24 cellular contexts compared by ENCODE assay signal in genomic region chr22:38122616-38123015, GRCh38. TPM values are rescaled to one million over a fixed set of nuclear protein-coding genes. Genes with fewer than 3 reads are reported as not detected.
"Had no signal": no experiment of that assay in that cellular context is flagged by ENCODE, and none has a peak within 500 bp of the region (broad histone marks: within the 10 kb centered on the region; RNA-seq: fewer than 3 reads in every experiment).

No MANE protein-coding gene starts in this region.

- H3K36me3 ChIP-seq: transverse colon had no signal

- H3K27ac ChIP-seq: heart right ventricle, neutrophil, parathyroid adenoma, transverse colon had no signal

- H3K4me3 ChIP-seq: heart right ventricle, transverse colon had no signal

- H3K9ac ChIP-seq: parathyroid adenoma had no signal

- ATAC-seq: activated CD4-positive, alpha-beta T cell treated with anti-CD3 and anti-CD28 coated beads for 36 hours; activated T-cell treated with anti-CD3 and anti-CD28 coated beads, Interleukin-2, amount 50 U/mL, for 4 hours; heart right ventricle; left colon; natural killer cell treated with Interleukin-12 subunit alpha and Interleukin-12 subunit beta and Interleukin-15 and Interleukin-18, amount 100 ng/mL, for 72 hours; right cardiac atrium had no signal

- H3K4me1 ChIP-seq: heart right ventricle, parathyroid adenoma had no signal

- H3K36me3 Mint-ChIP-seq: natural killer cell treated with Interleukin-12 subunit alpha and Interleukin-12 subunit beta and Interleukin-15 and Interleukin-18, amount 100 ng/mL, for 72 hours had no signal

- H3K27me3 Mint-ChIP-seq: activated CD4-positive, alpha-beta T cell treated with anti-CD3 and anti-CD28 coated beads for 36 hours; activated naive CD8-positive, alpha-beta T cell treated with anti-CD3 and anti-CD28 coated beads for 36 hours; memory B cell; natural killer cell treated with Interleukin-12 subunit alpha and Interleukin-12 subunit beta and Interleukin-15 and Interleukin-18, amount 100 ng/mL, for 72 hours had no signal

- H3K27me3 ChIP-seq: heart right ventricle, neutrophil, transverse colon had no signal

- H3K4me3 Mint-ChIP-seq: activated CD4-positive, alpha-beta T cell treated with anti-CD3 and anti-CD28 coated beads for 36 hours; activated naive CD8-positive, alpha-beta T cell treated with anti-CD3 and anti-CD28 coated beads for 36 hours; activated T-cell treated with anti-CD3 and anti-CD28 coated beads, Interleukin-2, amount 50 U/mL, for 4 hours; memory B cell; natural killer cell treated with Interleukin-12 subunit alpha and Interleukin-12 subunit beta and Interleukin-15 and Interleukin-18, amount 100 ng/mL, for 72 hours had no signal

- DNase-seq: activated CD4-positive, alpha-beta T cell treated with anti-CD3 and anti-CD28 coated beads for 36 hours; activated CD4-positive, alpha-beta T cell treated with anti-CD3 and anti-CD28 coated beads, Interleukin-2, amount 50 U/mL, for 4 hours; activated CD8-positive, alpha-beta memory T cell treated with anti-CD3 and anti-CD28 coated beads for 24 hours; activated CD8-positive, alpha-beta memory T cell treated with anti-CD3 and anti-CD28 coated beads, Interleukin-2, amount 50 U/mL, for 48 hours; activated naive CD4-positive, alpha-beta T cell treated with Interleukin-2 at 50 U/mL for 16 hours; activated naive CD8-positive, alpha-beta T cell treated with anti-CD3 and anti-CD28 coated beads for 36 hours; activated T-cell treated with anti-CD3 and anti-CD28 coated beads, Interleukin-2, amount 50 U/mL, for 4 hours; amygdala; cortex of kidney; foreskin fibroblast; heart right ventricle; left colon; stimulated activated CD4-positive, alpha-beta T cell treated with anti-CD3 and anti-CD28 coated beads, Interleukin-12 subunit alpha, Interleukin-12 subunit beta, amount 100 ng/mL, for 4 hours; T-helper 9 cell; transverse colon had no signal

- H3K9me3 Mint-ChIP-seq: activated naive CD8-positive, alpha-beta T cell treated with anti-CD3 and anti-CD28 coated beads for 36 hours; activated T-cell treated with anti-CD3 and anti-CD28 coated beads, Interleukin-2, amount 50 U/mL, for 4 hours; memory B cell; natural killer cell treated with Interleukin-12 subunit alpha and Interleukin-12 subunit beta and Interleukin-15 and Interleukin-18, amount 100 ng/mL, for 72 hours had no signal

- H3K4me1 Mint-ChIP-seq: activated CD4-positive, alpha-beta T cell treated with anti-CD3 and anti-CD28 coated beads for 36 hours; activated naive CD8-positive, alpha-beta T cell treated with anti-CD3 and anti-CD28 coated beads for 36 hours had no signal

- H3K27ac Mint-ChIP-seq: activated CD4-positive, alpha-beta T cell treated with anti-CD3 and anti-CD28 coated beads for 36 hours; activated naive CD8-positive, alpha-beta T cell treated with anti-CD3 and anti-CD28 coated beads for 36 hours; memory B cell; natural killer cell treated with Interleukin-12 subunit alpha and Interleukin-12 subunit beta and Interleukin-15 and Interleukin-18, amount 100 ng/mL, for 72 hours had no signal

- H3K9me3 ChIP-seq: heart right ventricle, neutrophil, transverse colon had no signal

RNA-seq across cellular contexts. Expression of gene BAIAP2L2, which starts 12.1 kb away (rescaled TPM):
- total RNA-seq: cerebellum, skeletal muscle tissue had no signal

RNA-seq across cellular contexts. Expression of gene SLC16A8, which starts 38.6 kb away (rescaled TPM):
- total RNA-seq: activated CD4-positive, alpha-beta T cell treated with anti-CD3 and anti-CD28 coated beads for 36 hours; activated naive CD8-positive, alpha-beta T cell treated with anti-CD3 and anti-CD28 coated beads for 36 hours; activated T-cell treated with anti-CD3 and anti-CD28 coated beads, Interleukin-2, amount 50 U/mL, for 4 hours; left colon; transverse colon had no signal
- polyA plus RNA-seq: fibroblast of lung, keratinocyte had no signal
